Comparison of ENCODE assay signal across 12 cellular contexts in genomic region chr10:111344804-111345203, GRCh38.
DNase-seq lines count a peak whose midpoint lies in the region; ATAC-seq and TF ChIP-seq lines count a peak whose summit lies in the region.
"Had no signal": no experiment of that assay in that cellular context is flagged by ENCODE, and none has a peak within 500 bp of the region (broad histone marks: within the 10 kb centered on the region; RNA-seq: fewer than 3 reads in every experiment).

No MANE protein-coding gene starts in this region.

- no peak overlapping the region for H3K27ac ChIP-seq in neural cell (ENCODE audit: low read length)
- H3K27ac ChIP-seq: skin epidermis had no signal

- ATAC-seq in HG02885 (IDR thresholded peaks at IDR 0.05; ENCODE audit: poor library complexity, unreplicated experiment) (peak; percentile 64), HG02840 (IDR thresholded peaks at IDR 0.05; ENCODE audit: low FRiP score, unreplicated experiment) (no peak)

- no peak overlapping the region for H3K9ac ChIP-seq in neural cell (ENCODE audit: low read length)

- in situ Hi-C loops in SK-MEL-5 (cut with HindIII; ENCODE audit: low pct_unique_long_range_greater_than_20kb, low sequenced_read_pairs), result no loop called here

- no peak overlapping the region for H2AFZ ChIP-seq in neural cell (ENCODE audit: low read depth, low read length)

- H3K9me3 ChIP-seq in neural cell (ENCODE audit: low read length), result no peaks in the 10 kb centered on the region

- no peak overlapping the region for H3K4me3 ChIP-seq in neural cell (ENCODE audit: low read length)
- H3K4me3 ChIP-seq: skin epidermis had no signal

- H3K4me2 ChIP-seq in neural cell (ENCODE audit: low read length), result no peak overlapping the region

- TF ChIP-seq RAD21 in neural cell (conservative IDR thresholded peaks at IDR 0.05), result peak; percentile 13

- H3K9me2 ChIP-seq in neural cell (ENCODE audit: insufficient read depth, low read length), result no peaks in the 10 kb centered on the region

- TF ChIP-seq CTCF in GM12874 (IDR thresholded peaks at IDR 0.05; ENCODE audit: insufficient read depth, low read depth, low read length), result peak; percentile 22; the same call in 1 of the 2 replicates
- TF ChIP-seq CTCF in neural cell (IDR thresholded peaks at IDR 0.05; ENCODE audit: poor library complexity, severe bottlenecking), result peak; percentile 50

- TF ChIP-seq EP300 in neural cell (conservative IDR thresholded peaks at IDR 0.05; ENCODE audit: poor library complexity, severe bottlenecking), result no peak

- H3K27me3 ChIP-seq in neural cell (ENCODE audit: insufficient read depth, low read depth, low read length), result no peaks in the 10 kb centered on the region

- H3F3A ChIP-seq in neural cell (ENCODE audit: insufficient read depth, low read length, poor library complexity, severe bottlenecking), result no peaks in the 10 kb centered on the region

- no peaks in the 10 kb centered on the region for H4K20me1 ChIP-seq in neural cell (ENCODE audit: insufficient read depth)

- peak; percentile 70 for DNase-seq in SK-MEL-5 (ENCODE audit: low read depth, low spot score)
- no peak for DNase-seq in central memory CD4-positive, alpha-beta T cell
- no peak for DNase-seq in activated CD4-positive, alpha-beta T cell treated with anti-CD3 and anti-CD28 coated beads for 4 hours
- DNase-seq: activated T-cell treated with anti-CD3 and anti-CD28 coated beads, Interleukin-2, amount 50 U/mL, for 1 hour; caudate nucleus; midbrain; NCI-H226 had no signal

- H3K36me3 ChIP-seq in neural cell (ENCODE audit: insufficient read depth, low read length), result no peaks in the 10 kb centered on the region

- H3K79me2 ChIP-seq in neural cell (replicated peaks; ENCODE audit: insufficient read depth, low read length), result no peaks in the 10 kb centered on the region

TF ChIP-seq in neural cell, 6 proteins besides CTCF, POLR2A, EP300 and RAD21:
- TF ChIP-seq TAF1 (IDR thresholded peaks at IDR 0.05; ENCODE audit: low read depth) (no peak), EZH2 (IDR thresholded peaks at IDR 0.05; ENCODE audit: borderline replicate concordance, insufficient read depth, low read length, poor library complexity, severe bottlenecking) (no peak), REST (IDR thresholded peaks at IDR 0.05; ENCODE audit: borderline replicate concordance) (no peak), MXI1 (conservative IDR thresholded peaks at IDR 0.05; ENCODE audit: poor library complexity, severe bottlenecking) (no peak), SMC3 (conservative IDR thresholded peaks at IDR 0.05; ENCODE audit: poor library complexity) (no peak), POLR2AphosphoS5 (IDR thresholded peaks at IDR 0.05) (no peak)
